ENCODE assay signal across 29 cellular contexts in genomic region chr12:1809606-1810140, GRCh38. TPM values are rescaled to one million over a fixed set of nuclear protein-coding genes. Genes with fewer than 3 reads are reported as not detected.
DNase-seq lines count a peak whose midpoint lies in the region; ATAC-seq and TF ChIP-seq lines count a peak whose summit lies in the region.
"Had no signal": no experiment of that assay in that cellular context is flagged by ENCODE, and none has a peak within 500 bp of the region (broad histone marks: within the 10 kb centered on the region; RNA-seq: fewer than 3 reads in every experiment).

No MANE protein-coding gene starts in this region.

- no peak for TF ChIP-seq POLR2A in NB4 (IDR thresholded peaks at IDR 0.05; ENCODE audit: extremely low read depth, insufficient read length)

- H3K4me3 ChIP-seq in NB4 (ENCODE audit: low read depth, low read length) (peak overlapping the region; percentile 96), neutrophil (ENCODE audit: low read depth in 1 of 2, low read length in 1 of 2) (no peak overlapping the region)
- H3K4me3 ChIP-seq: A549, esophagus muscularis mucosa, right lobe of liver had no signal

- peaks cover 41% of the 10 kb centered on the region in 2 experiments for H3K4me1 ChIP-seq in neutrophil (ENCODE audit: control insufficient read depth in 1 of 2, insufficient read depth in 1 of 2, low read depth in 1 of 2, low read length in 1 of 2)
- H3K4me1 ChIP-seq: right lobe of liver had no signal

- intact Hi-C loops in activated CD4-positive, alpha-beta memory T cell treated with anti-CD3 and anti-CD28 coated beads for 36 hours (cut with micrococcal nuclease) = no loop called here
- intact Hi-C loops in dendritic cell treated with granulocyte-macrophage colony-stimulating factor and Interleukin-4, amounts not matched to agents 40 ng/mL and 50 ng/mL, for 4 days (cut with micrococcal nuclease) = loop anchor here (5.0 kb wide), 1 partner anchor 108 kb away; the partner anchor contains the start of gene CACNA2D4

- DNase-seq in activated CD4-positive, alpha-beta memory T cell treated with anti-CD3 and anti-CD28 coated beads for 36 hours = no peak
- DNase-seq in activated CD4-positive, alpha-beta memory T cell treated with anti-CD3 and anti-CD28 coated beads, Interleukin-2, amount 10 ng/mL, durations not matched to agents 7 days and 5 days = no peak
- no peak for DNase-seq in NB4 (ENCODE audit: low read depth)
- no peak for DNase-seq in NCI-H2171 treated with DMSO at 0.1 percent for 48 hours (lab: John Stamatoyannopoulos, UW)
- no peak for DNase-seq in islet precursor cell
- DNase-seq: activated T-cell treated with anti-CD3 and anti-CD28 coated beads, Interleukin-2, amount 50 U/mL, for 48 hours; effector memory CD4-positive, alpha-beta T cell; kidney glomerular epithelial cell; NCI-H1092 treated with DMSO at 0.1 percent for 48 hours; NCI-H2107; NCI-H510A; NK-92 treated with Interleukin-12 subunit alpha and Interleukin-12 subunit beta, amount 100 ng/mL, for 24 hours; stimulated activated CD4-positive, alpha-beta T cell treated with anti-CD3 and anti-CD28 coated beads, Interleukin-15, amount 100 ng/mL, for 24 hours; stimulated activated CD8-positive, alpha-beta memory T cell treated with anti-CD3 and anti-CD28 coated beads, Interleukin-4, amount 100 ng/mL, for 48 hours; T-helper 9 cell had no signal

- no peak for ATAC-seq in HG03565 (IDR thresholded peaks at IDR 0.05; ENCODE audit: unreplicated experiment)
- ATAC-seq: A549, Panc1, right lobe of liver had no signal

- POLR2A ChIA-PET in activated CD4-positive, alpha-beta memory T cell treated with anti-CD3 and anti-CD28 coated beads for 36 hours (lab: Charles Lee) = no interaction called here
- POLR2A ChIA-PET in activated CD4-positive, alpha-beta memory T cell treated with anti-CD3 and anti-CD28 coated beads, Interleukin-2, amount 10 ng/mL, durations not matched to agents 7 days and 5 days (lab: Charles Lee) = no interaction called here

- CTCF ChIA-PET in activated CD4-positive, alpha-beta memory T cell treated with anti-CD3 and anti-CD28 coated beads for 36 hours (lab: Charles Lee) = no interaction called here
- CTCF ChIA-PET in activated CD4-positive, alpha-beta memory T cell treated with anti-CD3 and anti-CD28 coated beads, Interleukin-2, amount 10 ng/mL, durations not matched to agents 7 days and 5 days (lab: Charles Lee) = no interaction called here

- peak overlapping the region; percentile 34 for H3K27ac Mint-ChIP-seq in activated CD4-positive, alpha-beta memory T cell treated with anti-CD3 and anti-CD28 coated beads for 36 hours
- no peak overlapping the region for H3K27ac Mint-ChIP-seq in activated CD4-positive, alpha-beta memory T cell treated with anti-CD3 and anti-CD28 coated beads, Interleukin-2, amount 10 ng/mL, durations not matched to agents 7 days and 5 days
- H3K27ac Mint-ChIP-seq in dendritic cell treated with granulocyte-macrophage colony-stimulating factor and Interleukin-4, amounts not matched to agents 40 ng/mL and 50 ng/mL, for 4 days = peak overlapping the region; percentile 95
- H3K27ac Mint-ChIP-seq: memory B cell had no signal

- no peaks in the 10 kb centered on the region for H3K36me3 ChIP-seq in neutrophil
- H3K36me3 ChIP-seq: esophagus muscularis mucosa, right lobe of liver had no signal

- no peaks in the 10 kb centered on the region for H3K27me3 ChIP-seq in neutrophil
- H3K27me3 ChIP-seq: esophagus muscularis mucosa, right lobe of liver had no signal

- H3K9me3 ChIP-seq in neutrophil = no peaks in the 10 kb centered on the region
- H3K9me3 ChIP-seq: A549, esophagus muscularis mucosa, right lobe of liver had no signal

- H3K4me3 Mint-ChIP-seq in activated CD4-positive, alpha-beta memory T cell treated with anti-CD3 and anti-CD28 coated beads for 36 hours = no peak overlapping the region
- no peak overlapping the region for H3K4me3 Mint-ChIP-seq in activated CD4-positive, alpha-beta memory T cell treated with anti-CD3 and anti-CD28 coated beads, Interleukin-2, amount 10 ng/mL, durations not matched to agents 7 days and 5 days
- no peak overlapping the region for H3K4me3 Mint-ChIP-seq in dendritic cell treated with granulocyte-macrophage colony-stimulating factor and Interleukin-4, amounts not matched to agents 40 ng/mL and 50 ng/mL, for 4 days
- H3K4me3 Mint-ChIP-seq: memory B cell had no signal

- H3K9me3 Mint-ChIP-seq in activated CD4-positive, alpha-beta memory T cell treated with anti-CD3 and anti-CD28 coated beads for 36 hours = no peaks in the 10 kb centered on the region
- no peaks in the 10 kb centered on the region for H3K9me3 Mint-ChIP-seq in activated CD4-positive, alpha-beta memory T cell treated with anti-CD3 and anti-CD28 coated beads, Interleukin-2, amount 10 ng/mL, durations not matched to agents 7 days and 5 days
- no peaks in the 10 kb centered on the region for H3K9me3 Mint-ChIP-seq in dendritic cell treated with granulocyte-macrophage colony-stimulating factor and Interleukin-4, amounts not matched to agents 40 ng/mL and 50 ng/mL, for 4 days
- H3K9me3 Mint-ChIP-seq: activated naive CD4-positive, alpha-beta T cell treated with anti-CD3 and anti-CD28 coated beads, Interleukin-2, amount 50 U/mL, for 24 hours; memory B cell had no signal

- H3K4me1 Mint-ChIP-seq in activated CD4-positive, alpha-beta memory T cell treated with anti-CD3 and anti-CD28 coated beads for 36 hours (ENCODE audit: low read depth) = peaks cover 9% of the 10 kb centered on the region
- peaks cover 39% of the 10 kb centered on the region for H3K4me1 Mint-ChIP-seq in activated CD4-positive, alpha-beta memory T cell treated with anti-CD3 and anti-CD28 coated beads, Interleukin-2, amount 10 ng/mL, durations not matched to agents 7 days and 5 days
- peaks cover 79% of the 10 kb centered on the region for H3K4me1 Mint-ChIP-seq in dendritic cell treated with granulocyte-macrophage colony-stimulating factor and Interleukin-4, amounts not matched to agents 40 ng/mL and 50 ng/mL, for 4 days (ENCODE audit: low read depth)
- H3K4me1 Mint-ChIP-seq: memory B cell had no signal

- H3K27ac ChIP-seq in neutrophil = peak overlapping the region; percentile 53
- H3K27ac ChIP-seq: A549, esophagus muscularis mucosa, KMS-11, right lobe of liver had no signal

- H3K36me3 Mint-ChIP-seq in activated CD4-positive, alpha-beta memory T cell treated with anti-CD3 and anti-CD28 coated beads for 36 hours = no peaks in the 10 kb centered on the region
- H3K36me3 Mint-ChIP-seq in activated CD4-positive, alpha-beta memory T cell treated with anti-CD3 and anti-CD28 coated beads, Interleukin-2, amount 10 ng/mL, durations not matched to agents 7 days and 5 days (ENCODE audit: low read depth) = no peaks in the 10 kb centered on the region
- no peaks in the 10 kb centered on the region for H3K36me3 Mint-ChIP-seq in dendritic cell treated with granulocyte-macrophage colony-stimulating factor and Interleukin-4, amounts not matched to agents 40 ng/mL and 50 ng/mL, for 4 days (ENCODE audit: low read depth)
- H3K36me3 Mint-ChIP-seq: activated naive CD4-positive, alpha-beta T cell treated with anti-CD3 and anti-CD28 coated beads, Interleukin-2, amount 50 U/mL, for 24 hours; memory B cell had no signal

- TF ChIP-seq CTCF in NB4 (IDR thresholded peaks at IDR 0.05; ENCODE audit: low read depth, low read length) (no peak), neutrophil (IDR thresholded peaks at IDR 0.05) (no peak)

- H3K27me3 Mint-ChIP-seq in activated CD4-positive, alpha-beta memory T cell treated with anti-CD3 and anti-CD28 coated beads for 36 hours = no peaks in the 10 kb centered on the region
- peaks cover 7% of the 10 kb centered on the region for H3K27me3 Mint-ChIP-seq in activated CD4-positive, alpha-beta memory T cell treated with anti-CD3 and anti-CD28 coated beads, Interleukin-2, amount 10 ng/mL, durations not matched to agents 7 days and 5 days
- H3K27me3 Mint-ChIP-seq in dendritic cell treated with granulocyte-macrophage colony-stimulating factor and Interleukin-4, amounts not matched to agents 40 ng/mL and 50 ng/mL, for 4 days = no peaks in the 10 kb centered on the region
- H3K27me3 Mint-ChIP-seq: activated naive CD4-positive, alpha-beta T cell treated with anti-CD3 and anti-CD28 coated beads, Interleukin-2, amount 50 U/mL, for 24 hours had no signal

RNA-seq across cellular contexts. Expression of gene LRTM2, which starts 10.7 kb away (rescaled TPM):
- total RNA-seq in activated CD4-positive, alpha-beta memory T cell treated with anti-CD3 and anti-CD28 coated beads for 36 hours = not detected
- total RNA-seq in activated CD4-positive, alpha-beta memory T cell treated with anti-CD3 and anti-CD28 coated beads, Interleukin-2, amount 10 ng/mL, durations not matched to agents 7 days and 5 days = not detected
- total RNA-seq: activated CD8-positive, alpha-beta memory T cell treated with anti-CD3 and anti-CD28 coated beads for 36 hours; HT1080; right lobe of liver; subcutaneous adipose tissue; ureter had no signal
